Comparison of ENCODE assay signal across 13 cellular contexts in genomic region chr4:38223801-38224236, GRCh38.
A peak's percentile ranks its signal among the peaks of the same experiment; 100 is the strongest.
DNase-seq lines count a peak whose midpoint lies in the region; ATAC-seq, FAIRE-seq and TF ChIP-seq lines count a peak whose summit lies in the region.
"Had no signal": no experiment of that assay in that cellular context is flagged by ENCODE, and none has a peak within 500 bp of the region (broad histone marks: within the 10 kb centered on the region; RNA-seq: fewer than 3 reads in every experiment).

No MANE protein-coding gene starts in this region.

- no peak for TF ChIP-seq CTCF in HepG2 (CRISPR knock-in tag; IDR thresholded peaks at IDR 0.05)
- no peak for TF ChIP-seq CTCF in SK-N-SH (IDR thresholded peaks at IDR 0.05)

- TF ChIP-seq EP300 in HepG2 (IDR thresholded peaks at IDR 0.05; ENCODE audit: low read depth in 2 of 2, low read length in 2 of 2) (peak in 1 of 2 experiments; percentile 84; a peak in 2 of 4 replicates), HepG2 (CRISPR knock-in tag; IDR thresholded peaks at IDR 0.05; ENCODE audit: borderline replicate concordance) (no peak), SK-N-SH (IDR thresholded peaks at IDR 0.05; ENCODE audit: borderline replicate concordance in 1 of 2, low read depth in 1 of 2, low read length in 1 of 2) (no peak)

- peak; percentile 97 for ATAC-seq in HepG2
- ATAC-seq in activated naive CD8-positive, alpha-beta T cell treated with anti-CD3 and anti-CD28 coated beads, Interleukin-2, amount 50 U/mL, for 24 hours: no peak

- H3K36me3 Mint-ChIP-seq in activated naive CD8-positive, alpha-beta T cell treated with anti-CD3 and anti-CD28 coated beads, Interleukin-2, amount 50 U/mL, for 24 hours (ENCODE audit: low read depth): no peaks in the 10 kb centered on the region

- intact Hi-C loops in HepG2 (cut with micrococcal nuclease; ENCODE audit: unreplicated experiment): no loop called here

- no peaks in the 10 kb centered on the region for H3K27me3 Mint-ChIP-seq in activated naive CD8-positive, alpha-beta T cell treated with anti-CD3 and anti-CD28 coated beads, Interleukin-2, amount 50 U/mL, for 24 hours
- H3K27me3 Mint-ChIP-seq: activated T-cell treated with anti-CD3 and anti-CD28 coated beads, Interleukin-2, amount 50 U/mL, for 24 hours had no signal

- CTCF ChIA-PET in HepG2 (lab: Yijun Ruan, JAX; ENCODE audit: low intra/inter-chr PET ratio, low total read pairs) (no interaction called here), SK-N-SH (lab: Yijun Ruan, JAX) (interaction anchor here (1.4 kb wide), 1 partner anchor 507 kb away, joined by 4 read pairs; no protein-coding TSS in a partner anchor)

- no TSS peak for BruUV-seq in HepG2 (replicated peaks; lab: Mats Ljungman, UMichigan)

- H4K20me1 ChIP-seq in HepG2 (ENCODE audit: insufficient read depth, low read length): no peaks in the 10 kb centered on the region
- H4K20me1 ChIP-seq in SK-N-SH (ENCODE audit: insufficient read depth): no peaks in the 10 kb centered on the region

- no peak overlapping the region for H3K27ac Mint-ChIP-seq in activated naive CD8-positive, alpha-beta T cell treated with anti-CD3 and anti-CD28 coated beads, Interleukin-2, amount 50 U/mL, for 24 hours
- H3K27ac Mint-ChIP-seq: activated T-cell treated with anti-CD3 and anti-CD28 coated beads, Interleukin-2, amount 50 U/mL, for 24 hours had no signal

- peak overlapping the region; percentile 97 for H3K27ac ChIP-seq in caudate nucleus (ENCODE audit: low read depth, low read length)
- peak overlapping the region; percentile 68 for H3K27ac ChIP-seq in HepG2 (ENCODE audit: extremely low read length, insufficient read depth, low read length)
- H3K27ac ChIP-seq in SK-N-SH (ENCODE audit: low read depth in 2 of 2, low read length in 1 of 2): no peak overlapping the region

- 2% methylated on average over 7 of the region's 8 CpGs for WGBS in HepG2 (ENCODE audit: low lambda C conversion rate)
- WGBS in SK-N-SH (ENCODE audit: low lambda C conversion rate): 61% methylated on average over 8 of the region's 8 CpGs

- peak overlapping the region; percentile 33; the same call in 1 of the 2 replicates for H3K9ac ChIP-seq in HepG2 (ENCODE audit: insufficient read depth, low read depth, low read length)
- H3K9ac ChIP-seq in SK-N-SH: no peak overlapping the region

- H3K4me1 Mint-ChIP-seq in activated naive CD8-positive, alpha-beta T cell treated with anti-CD3 and anti-CD28 coated beads, Interleukin-2, amount 50 U/mL, for 24 hours: no peaks in the 10 kb centered on the region

- H3K79me2 ChIP-seq in HepG2 (ENCODE audit: insufficient read depth, low read length): no peaks in the 10 kb centered on the region
- no peaks in the 10 kb centered on the region for H3K79me2 ChIP-seq in SK-N-SH (ENCODE audit: insufficient read depth)

- H3K36me3 ChIP-seq in HepG2 (replicated peaks in 1 of 2; ENCODE audit: control insufficient read depth in 1 of 2, insufficient read depth in 2 of 2, low read length in 2 of 2) (no peaks in the 10 kb centered on the region), SK-N-SH (replicated peaks in 1 of 2; ENCODE audit: control insufficient read depth in 1 of 2, insufficient read depth in 2 of 2, low read length in 1 of 2) (no peaks in the 10 kb centered on the region)

- in situ Hi-C loops in HepG2 (cut with HindIII; ENCODE audit: extremely low pct_ligation_motif_present, low pct_unique_long_range_greater_than_20kb): no loop called here

- peak overlapping the region; percentile 39 to 53 (median 42); a peak in 5 of 6 replicates for H3K4me3 ChIP-seq in HepG2 (replicated peaks in 1 of 3; ENCODE audit: insufficient read depth in 1 of 3, low read depth in 2 of 3, low read length in 3 of 3)
- H3K4me3 ChIP-seq in SK-N-SH (ENCODE audit: low read depth in 2 of 2, low read length in 1 of 2): no peak overlapping the region

- POLR2A ChIA-PET in HepG2 (lab: Yijun Ruan, JAX) (no interaction called here), SK-N-SH (lab: Yijun Ruan, JAX) (no interaction called here)

- 0 out of 4 replicates have a peak, but pooled peaks of 1 of the 2 experiments have one; percentile 25 for TF ChIP-seq POLR2A in HepG2 (IDR thresholded peaks at IDR 0.05; ENCODE audit: insufficient read depth in 1 of 2, low read depth in 2 of 2, low read length in 2 of 2)

- H3K9me3 Mint-ChIP-seq in activated naive CD8-positive, alpha-beta T cell treated with anti-CD3 and anti-CD28 coated beads, Interleukin-2, amount 50 U/mL, for 24 hours: no peaks in the 10 kb centered on the region
- H3K9me3 Mint-ChIP-seq: activated T-cell treated with anti-CD3 and anti-CD28 coated beads, Interleukin-2, amount 50 U/mL, for 24 hours had no signal

- H3K9me3 ChIP-seq in HepG2 (ENCODE audit: low read length) (no peaks in the 10 kb centered on the region), SK-N-SH (no peaks in the 10 kb centered on the region)

- H2AFZ ChIP-seq in HepG2 (ENCODE audit: low read length) (no peak overlapping the region), SK-N-SH (ENCODE audit: low read depth) (no peak overlapping the region)

- peaks cover 45% of the 10 kb centered on the region for H3K4me1 ChIP-seq in HepG2 (ENCODE audit: insufficient read depth, low read length)
- peaks cover 0 to 3% of the 10 kb centered on the region in 2 experiments; a peak in 1 of 4 replicates for H3K4me1 ChIP-seq in SK-N-SH (ENCODE audit: control insufficient read depth in 1 of 2, insufficient read depth in 2 of 2, low read depth in 1 of 2, low read length in 1 of 2)

- no peak overlapping the region for H3K4me3 Mint-ChIP-seq in activated naive CD8-positive, alpha-beta T cell treated with anti-CD3 and anti-CD28 coated beads, Interleukin-2, amount 50 U/mL, for 24 hours
- H3K4me3 Mint-ChIP-seq: activated T-cell treated with anti-CD3 and anti-CD28 coated beads, Interleukin-2, amount 50 U/mL, for 24 hours had no signal

- no peaks in the 10 kb centered on the region for H3F3A ChIP-seq in SK-N-SH (replicated peaks; ENCODE audit: insufficient read depth)

- no peaks in the 10 kb centered on the region for H3K9me2 ChIP-seq in SK-N-SH

- DNase-seq in COLO829 (ENCODE audit: low spot score) (peak; percentile 15), caudate nucleus (lab: John Stamatoyannopoulos, UW) (peak in 56 of 61 donors; percentile 9 to 87 (median 60)), HepG2 (ENCODE audit: low spot score) (peak; percentile 81), putamen (ENCODE audit: low spot score) (peak; percentile 89), RPMI8226 (no peak), SK-N-SH (no peak), SHP77 (lab: John Stamatoyannopoulos, UW) (no peak)
- no peak for DNase-seq in activated naive CD8-positive, alpha-beta T cell treated with anti-CD3 and anti-CD28 coated beads, Interleukin-2, amount 50 U/mL, for 24 hours
- DNase-seq: activated T-cell treated with anti-CD3 and anti-CD28 coated beads, Interleukin-2, amount 50 U/mL, for 24 hours; Karpas-422; NCI-H2081 had no signal

- H3K4me2 ChIP-seq in HepG2 (ENCODE audit: low read depth, low read length) (peak overlapping the region; percentile 77), SK-N-SH (no peak overlapping the region)

- no peak for TF ChIP-seq RAD21 in HepG2 (CRISPR knock-in tag; IDR thresholded peaks at IDR 0.05)
- no peak for TF ChIP-seq RAD21 in SK-N-SH (IDR thresholded peaks at IDR 0.05; ENCODE audit: low read length)

- H3K27me3 ChIP-seq in HepG2 (ENCODE audit: control insufficient read depth in 1 of 2, insufficient read depth in 2 of 2, low read length in 2 of 2): no peaks in the 10 kb centered on the region
- peaks cover 7% of the 10 kb centered on the region; the same call in 1 of the 2 replicates for H3K27me3 ChIP-seq in SK-N-SH (ENCODE audit: insufficient read depth)

- peak; percentile 72 for FAIRE-seq in HepG2 (lab: Jason Lieb, UNC)
- FAIRE-seq: astrocyte, endometrium had no signal

TF ChIP-seq in HepG2, 621 proteins besides CTCF, POLR2A, EP300 and RAD21 (continues in another document):
- TF ChIP-seq ARID2 (CRISPR knock-in tag; IDR thresholded peaks at IDR 0.05; ENCODE audit: borderline replicate concordance) (no peak), SALL1 (CRISPR knock-in tag; IDR thresholded peaks at IDR 0.05) (peak; percentile 63), ZNF558 (CRISPR knock-in tag; IDR thresholded peaks at IDR 0.05; ENCODE audit: borderline replicate concordance) (no peak), MAZ (IDR thresholded peaks at IDR 0.05; ENCODE audit: borderline replicate concordance, low read depth, low read length) (no peak), MAZ (CRISPR knock-in tag; IDR thresholded peaks at IDR 0.05; ENCODE audit: low read depth) (no peak), KAT7 (CRISPR knock-in tag; IDR thresholded peaks at IDR 0.05; ENCODE audit: borderline replicate concordance) (0 out of 2 replicates have a peak, but pooled peaks have one; percentile 23), ZNF333 (CRISPR knock-in tag; IDR thresholded peaks at IDR 0.05; ENCODE audit: borderline replicate concordance) (no peak), KAT2B (IDR thresholded peaks at IDR 0.05; ENCODE audit: borderline replicate concordance, low read depth, low read length) (no peak), NFE2L1 (CRISPR knock-in tag; IDR thresholded peaks at IDR 0.05; ENCODE audit: borderline replicate concordance) (no peak), HOXA9 (CRISPR knock-in tag; IDR thresholded peaks at IDR 0.05; ENCODE audit: borderline replicate concordance) (no peak), ZNF10 (CRISPR knock-in tag; IDR thresholded peaks at IDR 0.05; ENCODE audit: borderline replicate concordance, low read depth) (no peak), AGO1 (IDR thresholded peaks at IDR 0.05; ENCODE audit: low read depth, low read length, poor library complexity, severe bottlenecking) (no peak)

TF ChIP-seq in SK-N-SH, 30 proteins besides CTCF, POLR2A, EP300 and RAD21 (continues in another document):
- TF ChIP-seq, protein P1, sequence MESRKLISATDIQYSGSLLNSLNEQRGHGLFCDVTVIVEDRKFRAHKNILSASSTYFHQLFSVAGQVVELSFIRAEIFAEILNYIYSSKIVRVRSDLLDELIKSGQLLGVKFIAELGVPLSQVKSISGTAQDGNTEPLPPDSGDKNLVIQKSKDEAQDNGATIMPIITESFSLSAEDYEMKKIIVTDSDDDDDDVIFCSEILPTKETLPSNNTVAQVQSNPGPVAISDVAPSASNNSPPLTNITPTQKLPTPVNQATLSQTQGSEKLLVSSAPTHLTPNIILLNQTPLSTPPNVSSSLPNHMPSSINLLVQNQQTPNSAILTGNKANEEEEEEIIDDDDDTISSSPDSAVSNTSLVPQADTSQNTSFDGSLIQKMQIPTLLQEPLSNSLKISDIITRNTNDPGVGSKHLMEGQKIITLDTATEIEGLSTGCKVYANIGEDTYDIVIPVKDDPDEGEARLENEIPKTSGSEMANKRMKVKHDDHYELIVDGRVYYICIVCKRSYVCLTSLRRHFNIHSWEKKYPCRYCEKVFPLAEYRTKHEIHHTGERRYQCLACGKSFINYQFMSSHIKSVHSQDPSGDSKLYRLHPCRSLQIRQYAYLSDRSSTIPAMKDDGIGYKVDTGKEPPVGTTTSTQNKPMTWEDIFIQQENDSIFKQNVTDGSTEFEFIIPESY (IDR thresholded peaks at IDR 0.05; ENCODE audit: borderline replicate concordance, low read depth): no peak
- TF ChIP-seq YY1 (IDR thresholded peaks at IDR 0.05; ENCODE audit: low read depth): no peak
- TF ChIP-seq TAF1 (IDR thresholded peaks at IDR 0.05; ENCODE audit: borderline replicate concordance, low read depth, low read length): no peak
- TF ChIP-seq MAX (IDR thresholded peaks at IDR 0.05; ENCODE audit: low read depth): no peak

Comparison
In these comparisons a context has a peak if more than half of its experiments do, and no peak if none do; other contexts are left out.
1. DNase-seq: peak in COLO829 (single experiment), caudate nucleus (56 of 61), HepG2 (single experiment) and putamen (single experiment); none in RPMI8226 (single experiment), SK-N-SH (single experiment), activated naive CD8-positive, alpha-beta T cell treated with anti-CD3 and anti-CD28 coated beads, Interleukin-2, amount 50 U/mL, for 24 hours (single experiment) and SHP77 (0 of 2).
2. H3K27ac ChIP-seq: peak in caudate nucleus (single experiment) and HepG2 (single experiment); none in SK-N-SH (0 of 2).
3. H3K4me3 ChIP-seq: peak in HepG2 (3 of 3); none in SK-N-SH (0 of 2).